5 cellular contexts compared by ENCODE assay signal in the genomic region with DNA sequence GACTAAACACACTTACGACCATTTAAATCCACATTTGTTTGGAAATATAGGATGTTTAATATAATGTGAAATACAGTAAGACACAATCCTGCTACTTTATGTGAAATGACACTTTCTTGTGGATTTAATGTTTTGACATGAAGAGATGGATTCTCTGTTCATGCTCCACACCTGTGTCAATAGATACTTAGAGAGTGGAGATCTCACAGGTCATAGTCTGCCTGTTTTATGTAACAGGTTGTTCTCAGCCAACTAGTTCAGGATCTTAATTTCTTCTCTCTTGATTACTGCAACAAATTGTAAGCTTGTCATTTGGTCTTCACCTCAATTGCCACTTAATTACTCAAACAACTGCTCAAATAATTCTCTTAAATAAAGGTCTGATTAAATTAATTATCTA.
"Had no signal": no experiment of that assay in that cellular context is flagged by ENCODE, and none has a peak within 500 bp of the region (broad histone marks: within the 10 kb centered on the region; RNA-seq: fewer than 3 reads in every experiment).

No MANE protein-coding gene starts in this region.

- H3K4me3 ChIP-seq: GM23338, K562 had no signal

- H2AFZ ChIP-seq: GM23338 had no signal

- DNase-seq: H9, HCEC 1CT, IMR-90 had no signal

- ATAC-seq: K562 had no signal

- H3K4me2 ChIP-seq: GM23338 had no signal
